ENCODE assay signal across 8 cellular contexts in the genomic region with DNA sequence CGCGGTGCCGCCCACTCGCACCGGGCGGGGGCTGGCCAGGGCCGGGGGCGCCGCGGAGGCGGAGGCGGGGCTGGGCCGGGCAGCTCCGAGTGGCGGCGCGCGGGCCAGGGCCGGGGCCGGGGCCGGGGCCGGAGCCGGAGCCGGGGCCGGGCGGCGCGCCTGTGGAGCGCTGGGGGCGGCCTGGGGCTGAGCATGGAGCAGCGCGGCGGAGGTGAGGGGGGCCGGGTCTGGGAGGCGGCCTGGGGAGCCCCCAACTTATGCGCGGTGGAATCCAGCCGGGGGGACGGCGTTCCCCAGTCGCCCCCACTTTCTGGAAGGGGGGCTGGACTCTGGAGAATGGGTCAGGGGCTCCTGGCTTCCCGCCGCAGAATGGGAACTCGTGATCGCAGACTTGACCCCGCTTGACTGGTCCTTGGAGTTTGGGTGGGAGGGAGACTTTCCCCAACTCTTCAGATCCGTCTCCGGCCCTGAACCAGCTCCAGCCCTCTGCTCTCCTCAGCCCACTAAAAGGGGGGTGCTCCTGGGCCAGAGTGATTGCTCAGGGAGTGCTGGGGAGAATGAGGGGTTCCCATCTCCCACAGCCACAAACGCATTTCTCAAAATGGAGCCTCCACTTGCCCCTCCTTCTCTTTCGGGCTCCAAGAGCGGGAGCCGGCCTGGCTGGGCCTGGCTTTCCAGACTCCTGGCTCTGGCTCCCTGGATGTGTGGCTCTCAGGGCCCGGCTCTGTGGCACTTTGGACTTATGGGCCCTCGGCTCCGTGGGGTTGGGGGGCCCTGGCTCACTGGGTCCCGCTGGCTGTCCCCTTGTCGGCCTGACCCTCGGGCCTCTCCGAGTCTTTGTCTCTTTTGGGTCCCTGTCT. TPM values are rescaled to one million over a fixed set of nuclear protein-coding genes. Genes with fewer than 3 reads are reported as not detected.
DNase-seq lines count a peak whose midpoint lies in the region; ATAC-seq, FAIRE-seq and TF ChIP-seq lines count a peak whose summit lies in the region.

A gene with protein sequence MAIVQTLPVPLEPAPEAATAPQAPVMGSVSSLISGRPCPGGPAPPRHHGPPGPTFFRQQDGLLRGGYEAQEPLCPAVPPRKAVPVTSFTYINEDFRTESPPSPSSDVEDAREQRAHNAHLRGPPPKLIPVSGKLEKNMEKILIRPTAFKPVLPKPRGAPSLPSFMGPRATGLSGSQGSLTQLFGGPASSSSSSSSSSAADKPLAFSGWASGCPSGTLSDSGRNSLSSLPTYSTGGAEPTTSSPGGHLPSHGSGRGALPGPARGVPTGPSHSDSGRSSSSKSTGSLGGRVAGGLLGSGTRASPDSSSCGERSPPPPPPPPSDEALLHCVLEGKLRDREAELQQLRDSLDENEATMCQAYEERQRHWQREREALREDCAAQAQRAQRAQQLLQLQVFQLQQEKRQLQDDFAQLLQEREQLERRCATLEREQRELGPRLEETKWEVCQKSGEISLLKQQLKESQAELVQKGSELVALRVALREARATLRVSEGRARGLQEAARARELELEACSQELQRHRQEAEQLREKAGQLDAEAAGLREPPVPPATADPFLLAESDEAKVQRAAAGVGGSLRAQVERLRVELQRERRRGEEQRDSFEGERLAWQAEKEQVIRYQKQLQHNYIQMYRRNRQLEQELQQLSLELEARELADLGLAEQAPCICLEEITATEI (plus strand): TSS at position 67 of the 860 bp plus-strand sequence. CDS start 2,731 bp downstream, outside the sequence.

- peak within 1 kb of the TSS; percentile 17 for H3K4ac ChIP-seq in neuronal stem cell (ENCODE audit: low read length)

- peak within 1 kb of the TSS; percentile 22 for H4K91ac ChIP-seq in neuronal stem cell (ENCODE audit: low read depth, low read length, poor library complexity)

- H3K4me2 ChIP-seq in A549: peak within 1 kb of the TSS; percentile 89
- peak within 1 kb of the TSS; percentile 97 for H3K4me2 ChIP-seq in neuronal stem cell (ENCODE audit: insufficient read depth, low read length, poor library complexity, severe bottlenecking)

- peak within 1 kb of the TSS; percentile 95 for H3K14ac ChIP-seq in neuronal stem cell (ENCODE audit: low read length)

- H2AK5ac ChIP-seq in neuronal stem cell (ENCODE audit: low read depth, low read length): peak within 1 kb of the TSS; percentile 100

- H3K4me1 ChIP-seq in A549 (peaks cover 27% of the 10 kb centered on the region), neuronal stem cell (ENCODE audit: control insufficient read depth in 2 of 2, insufficient read depth in 1 of 2, low read depth in 1 of 2, low read length in 2 of 2) (peaks cover 23 to 25% of the 10 kb centered on the region in 2 donors)

- no peaks in the 10 kb centered on the region for H3K27me3 ChIP-seq in neuronal stem cell (ENCODE audit: control insufficient read depth in 3 of 3, insufficient read depth in 3 of 3, low read depth in 1 of 3, low read length in 3 of 3)

- TF ChIP-seq CTCF in A549 (IDR thresholded peaks at IDR 0.05) (no peak), activated B cell treated with CpG ODN at 0.5 μM for 24 hours (IDR thresholded peaks at IDR 0.05) (no peak)

- H3K9ac ChIP-seq in neuronal stem cell (ENCODE audit: low read depth, low read length, poor library complexity): peak within 1 kb of the TSS; percentile 95

- intact Hi-C loops in activated B cell treated with CpG ODN at 0.5 μM for 24 hours (cut with micrococcal nuclease): loop anchor here (1.0 to 5.0 kb wide), 6 partner anchors 13 to 1642 kb away; a partner anchor contains a TSS

- H2BK15ac ChIP-seq in neuronal stem cell (ENCODE audit: low read length): peak within 1 kb of the TSS; percentile 77

- CTCF ChIA-PET in A549 (lab: Yijun Ruan, JAX) (interaction anchor here (0.5 to 25.8 kb wide), 14 partner anchors 7 to 460 kb away, joined by 3 to 608 read pairs (median 5); a partner anchor contains a TSS), activated B cell treated with CpG ODN at 0.5 μM for 24 hours (lab: Charles Lee) (interaction anchor here (0.7 kb wide), 1 partner anchor 15 kb away, joined by 4 read pairs; no protein-coding TSS in a partner anchor)

- no peaks in the 10 kb centered on the region for H3K27me3 Mint-ChIP-seq in activated B cell treated with CpG ODN at 0.5 μM for 24 hours

- POLR2A ChIA-PET in A549 (lab: Yijun Ruan, JAX): interaction anchor here (1.6 kb wide), 1 partner anchor 11 kb away, joined by 7 read pairs; no protein-coding TSS in a partner anchor
- POLR2A ChIA-PET in activated B cell treated with CpG ODN at 0.5 μM for 24 hours (lab: Charles Lee): interaction anchor here (1.3 to 4.5 kb wide), 2 partner anchors 13 to 31 kb away, joined by 7 to 54 read pairs; a partner anchor contains a TSS

- TF ChIP-seq RAD21 in A549 (conservative IDR thresholded peaks at IDR 0.05 in 1 of 2, IDR thresholded peaks at IDR 0.05 in 1 of 2): no peak

- H3K4me3 ChIP-seq in A549: peak within 1 kb of the TSS; percentile 92
- H3K4me3 ChIP-seq in neuronal stem cell (ENCODE audit: low read length in 2 of 2): peak within 1 kb of the TSS; percentile 92 to 99

- peaks cover 30% of the 10 kb centered on the region for H3K4me1 Mint-ChIP-seq in activated B cell treated with CpG ODN at 0.5 μM for 24 hours

- H3K27ac Mint-ChIP-seq in activated B cell treated with CpG ODN at 0.5 μM for 24 hours: peak within 1 kb of the TSS; percentile 88

- no peak within 1 kb of the TSS for H2BK12ac ChIP-seq in neuronal stem cell (ENCODE audit: low read length)

- H3K36me3 Mint-ChIP-seq in activated B cell treated with CpG ODN at 0.5 μM for 24 hours (ENCODE audit: low read depth): peaks cover 12% of the 10 kb centered on the region

- H3K9me3 ChIP-seq in A549 (no peaks in the 10 kb centered on the region), neuronal stem cell (replicated peaks in 1 of 2; ENCODE audit: control insufficient read depth in 2 of 2, insufficient read depth in 1 of 2, low read depth in 1 of 2, low read length in 2 of 2) (no peaks in the 10 kb centered on the region)

- peak within 1 kb of the TSS; percentile 25 for H4K8ac ChIP-seq in neuronal stem cell (ENCODE audit: low read depth, low read length)

- H3K18ac ChIP-seq in neuronal stem cell (ENCODE audit: low read length): peak within 1 kb of the TSS; percentile 99

- no peaks in the 10 kb centered on the region for H3K9me3 Mint-ChIP-seq in activated B cell treated with CpG ODN at 0.5 μM for 24 hours

- H3K27ac ChIP-seq in A549 (peak within 1 kb of the TSS; percentile 98), neuronal stem cell (replicated peaks; ENCODE audit: low read length) (peak within 1 kb of the TSS; percentile 94)

- H3K36me3 ChIP-seq in neuronal stem cell (replicated peaks in 1 of 2; ENCODE audit: control insufficient read depth in 2 of 2, insufficient read depth in 2 of 2, low read length in 2 of 2): peaks cover 23 to 34% of the 10 kb centered on the region in 2 donors

- TF ChIP-seq EP300 in A549 (IDR thresholded peaks at IDR 0.05): no peak

- H3K23ac ChIP-seq in neuronal stem cell (ENCODE audit: low read depth, low read length, poor library complexity): peak within 1 kb of the TSS; percentile 69

- DNase-seq in A549 (ENCODE audit: low read depth in 1 of 2, low spot score in 1 of 2) (no peak), H4 (ENCODE audit: low spot score) (no peak), activated B cell treated with CpG ODN at 0.5 μM for 24 hours (no peak), germinal center (ENCODE audit: low spot score) (peak; percentile 41), neuronal stem cell (ENCODE audit: low spot score) (no peak), NCI-H2107 (lab: John Stamatoyannopoulos, UW) (no peak), pons (ENCODE audit: low spot score) (no peak), NCI-H2196 (lab: John Stamatoyannopoulos, UW; ENCODE audit: unreplicated experiment) (no peak)

- H3K79me1 ChIP-seq in neuronal stem cell (ENCODE audit: low read depth, low read length): peaks cover 26% of the 10 kb centered on the region

- no peak for ATAC-seq in A549
- ATAC-seq in activated B cell treated with CpG ODN at 0.5 μM for 24 hours (ENCODE audit: low read depth): no peak

- H2BK120ac ChIP-seq in neuronal stem cell (ENCODE audit: low read depth, low read length): peak within 1 kb of the TSS; percentile 35

- no peak for FAIRE-seq in A549 (lab: Jason Lieb, UNC)

- H3K4me3 Mint-ChIP-seq in activated B cell treated with CpG ODN at 0.5 μM for 24 hours: peak within 1 kb of the TSS; percentile 87

- peak within 1 kb of the TSS; percentile 95 for H2AFZ ChIP-seq in neuronal stem cell (ENCODE audit: low read length)

- TF ChIP-seq POLR2A in A549 (IDR thresholded peaks at IDR 0.05; ENCODE audit: low read length): 0 out of 2 replicates have a peak, but pooled peaks have one; percentile 5

- 24% methylated on average over 18 of the region's 59 CpGs for WGBS in A549 (ENCODE audit: missing lambda C conversion rate)
- no CpG with 5 or more reads among the region's 59 CpGs for WGBS in neuronal stem cell (ENCODE audit: extremely low coverage in 2 of 2, insufficient read length in 2 of 2, insufficient replicate concordance in 1 of 2), 2 donors

- peak within 1 kb of the TSS; percentile 99 for H2BK5ac ChIP-seq in neuronal stem cell (ENCODE audit: low read length)

TF ChIP-seq in A549, 52 proteins besides CTCF, POLR2A, EP300 and RAD21 (continues in another document):
- TF ChIP-seq HEYL (CRISPR knock-in tag; IDR thresholded peaks at IDR 0.05) (no peak), MAZ (IDR thresholded peaks at IDR 0.05; ENCODE audit: borderline replicate concordance, low read depth, low read length) (no peak), POLR2AphosphoS2 (conservative IDR thresholded peaks at IDR 0.05; ENCODE audit: low read length) (no peak)

RNA-seq across cellular contexts. Expression of the gene that starts here (rescaled TPM):
- polyA plus RNA-seq in A549 (2011; rRNA removed): 13.8 and 15.7 TPM in 2 replicates
- 24.1 and 41.0 TPM in 2 replicates for polyA plus RNA-seq in A549 (2012; cell fraction: cytosol; rRNA removed)
- 98.0 and 113 TPM in 2 replicates for polyA plus RNA-seq in A549 (2012; cell fraction: nucleus; rRNA removed)
- 23.8 to 35.5 TPM (median 34.0 TPM) in 3 replicates for polyA plus RNA-seq in A549 (2017; fragmentation: RNase III; extraction: RNeasy Plus Mini Kit Qiagen cat#74134 plus additional on column Dnase treatment)
- polyA minus RNA-seq in A549 (2011; rRNA and poly(A)+ RNA removed): 17.2 and 17.9 TPM in 2 replicates
- total RNA-seq in H4 (2014; rRNA removed; shearing (Covaris generic)): 24.3 and 26.2 TPM in 2 replicates
- 12.6 and 14.9 TPM in 2 replicates for total RNA-seq in activated B cell treated with CpG ODN at 0.5 μM for 24 hours
- polyA plus RNA-seq in neuronal stem cell (2013, experiment 1 of 2): 75.1 TPM
- polyA plus RNA-seq in neuronal stem cell (2013, experiment 2 of 2): 76.2 TPM
